In genomic region chr1:15201849-15202551, GRCh38 we compare ENCODE assay signal across 1 cellular context.
TF ChIP-seq lines count a peak whose summit lies in the region.

No MANE protein-coding gene starts in this region.

TF ChIP-seq in HEK293T, 16 proteins besides CTCF, POLR2A, EP300 and RAD21 (continued from another document):
- TF ChIP-seq SP1 (IDR thresholded peaks at IDR 0.05) (no peak), NFRKB (IDR thresholded peaks at IDR 0.05) (no peak), TARDBP (IDR thresholded peaks at IDR 0.05) (no peak)
